Comparison of ENCODE assay signal across 8 cellular contexts in genomic region chr17:5418858-5419355, GRCh38. TPM values are rescaled to one million over a fixed set of nuclear protein-coding genes. Genes with fewer than 3 reads are reported as not detected.
DNase-seq lines count a peak whose midpoint lies in the region; ATAC-seq lines count a peak whose summit lies in the region.

No MANE protein-coding gene starts in this region.

- no peaks in the 10 kb centered on the region for H3K9me3 ChIP-seq in adipocyte (ENCODE audit: control insufficient read depth, low read length)

- DNase-seq in NCI-H82 (lab: John Stamatoyannopoulos, UW) (peak; percentile 57), NCI-H82 treated with DMSO at 0.1 percent for 48 hours (lab: John Stamatoyannopoulos, UW; ENCODE audit: unreplicated experiment) (no peak), RPMI7951 (ENCODE audit: low read depth) (peak; percentile 16), adipocyte (ENCODE audit: low read depth) (peak; percentile 70), amniotic stem cell (lab: John Stamatoyannopoulos, UW) (no peak)
- DNase-seq in stimulated activated CD4-positive, alpha-beta T cell treated with anti-CD3 and anti-CD28 coated beads, Interleukin-12 subunit alpha, Interleukin-12 subunit beta, amount 100 ng/mL, for 48 hours (ENCODE audit: low read depth in 2 of 3, low spot score in 1 of 3), result peak; percentile 43 to 63 (median 45)

- H3K27me3 ChIP-seq in adipocyte (replicated peaks; ENCODE audit: control insufficient read depth, insufficient read depth, low read length), result no peaks in the 10 kb centered on the region

- peaks cover 37% of the 10 kb centered on the region for H3K4me1 ChIP-seq in adipocyte (ENCODE audit: control insufficient read depth, insufficient read depth, low read length)

- ATAC-seq in HG03175 (IDR thresholded peaks at IDR 0.05; ENCODE audit: unreplicated experiment), result peak; percentile 40

- H3K9ac ChIP-seq in adipocyte (ENCODE audit: low read length), result peak overlapping the region; percentile 92

- peaks cover 40% of the 10 kb centered on the region for H3K36me3 ChIP-seq in adipocyte (ENCODE audit: control insufficient read depth, insufficient read depth, low read length, severe bottlenecking)

- peak overlapping the region; percentile 95 for H3K4me3 ChIP-seq in adipocyte (ENCODE audit: low read length)
- H3K4me3 ChIP-seq in iPS-11a (ENCODE audit: low read depth, low read length), result peak overlapping the region; percentile 80

RNA-seq across cellular contexts. Expression of gene NUP88, which starts 0.6 kb away (rescaled TPM):
- 107 and 131 TPM in 2 replicates for total RNA-seq in RPMI7951 (2014; rRNA removed; shearing (Covaris generic))

RNA-seq across cellular contexts. Expression of gene RPAIN, which starts 1.1 kb away (rescaled TPM):
- total RNA-seq in RPMI7951 (2014; rRNA removed; shearing (Covaris generic)), result 29.4 and 38.3 TPM in 2 replicates

RNA-seq across cellular contexts. Expression of gene C1QBP, which starts 20.0 kb away (rescaled TPM):
- total RNA-seq in RPMI7951 (2014; rRNA removed; shearing (Covaris generic)), result 229 and 247 TPM in 2 replicates

RNA-seq across cellular contexts. Expression of gene DHX33, which starts 49.9 kb away (rescaled TPM):
- 4.6 and 5.3 TPM in 2 replicates for total RNA-seq in RPMI7951 (2014; rRNA removed; shearing (Covaris generic))

Comparison
In these comparisons a context has a peak if more than half of its experiments do, and no peak if none do; other contexts are left out.
1. DNase-seq: peak in NCI-H82 (single experiment), RPMI7951 (single experiment), adipocyte (single experiment) and stimulated activated CD4-positive, alpha-beta T cell treated with anti-CD3 and anti-CD28 coated beads, Interleukin-12 subunit alpha, Interleukin-12 subunit beta, amount 100 ng/mL, for 48 hours (3 of 3); none in NCI-H82 treated with DMSO at 0.1 percent for 48 hours (single experiment) and amniotic stem cell (single experiment).